ENCODE assay signal across 13 cellular contexts in the genomic region with DNA sequence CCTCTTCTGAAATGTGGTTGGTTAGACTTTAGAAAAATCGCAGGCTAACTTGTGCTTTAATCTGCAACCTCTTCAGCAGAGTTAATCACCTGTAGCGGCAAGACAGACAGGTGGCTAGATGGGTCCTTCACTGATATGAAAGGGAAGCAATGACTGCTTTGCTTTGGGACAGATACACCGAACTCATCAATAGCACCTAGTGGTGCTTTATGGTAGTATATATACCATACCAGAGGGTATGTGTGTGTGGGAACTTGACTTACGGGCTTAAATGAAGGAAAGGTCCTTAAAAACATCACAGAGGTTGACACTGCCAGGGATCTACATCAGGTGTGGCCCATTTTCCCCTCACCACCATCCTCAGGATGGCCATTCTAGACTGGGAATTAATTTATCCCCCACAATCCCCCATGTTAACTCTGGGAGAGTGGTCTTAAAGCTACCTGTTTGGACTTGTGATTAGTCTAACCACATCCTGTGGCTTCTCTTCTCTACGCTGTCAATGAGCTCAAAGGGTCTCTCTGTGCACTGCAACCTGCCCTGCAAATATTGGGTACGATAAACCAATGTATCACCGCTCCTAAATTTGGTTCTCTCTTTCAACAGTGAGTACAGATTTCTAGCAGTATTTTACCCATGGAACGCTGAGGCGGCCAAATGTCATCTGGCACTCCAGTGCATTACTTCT.
"Had no signal": no experiment of that assay in that cellular context is flagged by ENCODE, and none has a peak within 500 bp of the region (broad histone marks: within the 10 kb centered on the region; RNA-seq: fewer than 3 reads in every experiment).

No MANE protein-coding gene starts in this region.

- DNase-seq: activated CD4-positive, alpha-beta memory T cell treated with anti-CD3 and anti-CD28 coated beads for 36 hours; activated CD4-positive, alpha-beta T cell treated with anti-CD3 and anti-CD28 coated beads for 1 hour; activated gamma-delta T cell; activated naive CD8-positive, alpha-beta T cell treated with anti-CD3 and anti-CD28 coated beads for 36 hours; activated T-cell treated with anti-CD3 and anti-CD28 coated beads, Interleukin-2, amount 50 U/mL, for 48 hours; cerebellar nuclear complex; foreskin fibroblast; head of caudate nucleus; naive B cell; posterior cingulate gyrus had no signal

- H3K27me3 ChIP-seq: esophagus muscularis mucosa, tibial nerve had no signal

- H3K27ac ChIP-seq: esophagus muscularis mucosa, skin epidermis, tibial nerve had no signal

- H3K4me3 ChIP-seq: esophagus muscularis mucosa, skin epidermis, tibial nerve had no signal

- H3K9me3 ChIP-seq: esophagus muscularis mucosa, tibial nerve had no signal
